Comparison of ENCODE assay signal across 8 cellular contexts in genomic region chr11:130620566-130620965, GRCh38.
"Had no signal": no experiment of that assay in that cellular context is flagged by ENCODE, and none has a peak within 500 bp of the region (broad histone marks: within the 10 kb centered on the region; RNA-seq: fewer than 3 reads in every experiment).

No MANE protein-coding gene starts in this region.

- FAIRE-seq: G401.6, GM12878, GM12891, GM12892, GM18507, GM19239 had no signal

- DNase-seq: GDM1, GF-D8 had no signal

- H3K4me3 ChIP-seq: GM12878 had no signal

- ATAC-seq: GM12878 had no signal
